ENCODE assay signal across 25 cellular contexts in the genomic region with DNA sequence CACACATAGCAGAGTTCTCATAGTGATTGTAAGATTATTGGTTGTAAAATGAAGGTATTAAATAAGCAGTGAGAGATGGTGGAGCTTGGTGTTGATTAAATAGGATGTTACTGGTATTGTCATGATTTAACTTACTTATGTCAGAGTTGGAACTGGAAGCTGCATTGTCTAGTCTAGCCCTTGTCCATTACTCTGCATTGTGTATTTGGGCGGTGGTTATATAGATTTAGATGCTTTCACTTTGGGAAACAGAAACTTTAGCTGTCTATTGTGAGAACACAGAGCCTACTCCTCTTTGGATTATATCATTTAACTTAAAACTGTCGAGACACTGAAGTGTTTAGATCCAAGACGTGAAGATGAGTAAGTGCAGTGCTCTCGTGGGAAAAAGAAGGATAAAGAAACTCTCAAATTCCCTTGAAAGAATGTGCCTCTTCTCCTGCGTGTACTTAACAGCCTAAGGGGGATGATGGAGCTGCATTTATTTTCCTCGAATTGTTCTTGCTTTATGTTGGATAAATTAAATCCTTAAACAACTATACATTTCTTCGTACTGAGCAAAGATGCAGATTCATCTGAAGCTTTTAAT. TPM values are rescaled to one million over a fixed set of nuclear protein-coding genes. Genes with fewer than 3 reads are reported as not detected.
A peak's percentile ranks its signal among the peaks of the same experiment; 100 is the strongest.
DNase-seq lines count a peak whose midpoint lies in the region; FAIRE-seq and TF ChIP-seq lines count a peak whose summit lies in the region.
"Had no signal": no experiment of that assay in that cellular context is flagged by ENCODE, and none has a peak within 500 bp of the region (broad histone marks: within the 10 kb centered on the region; RNA-seq: fewer than 3 reads in every experiment).

No MANE protein-coding gene starts in this region.

- H3K79me2 ChIP-seq in astrocyte (ENCODE audit: insufficient read depth, low read length), result peaks cover 61% of the 10 kb centered on the region
- peaks cover 63% of the 10 kb centered on the region for H3K79me2 ChIP-seq in smooth muscle cell (ENCODE audit: low read depth)
- no peaks in the 10 kb centered on the region for H3K79me2 ChIP-seq in Karpas-422 (ENCODE audit: low read length)

- H3K4me3 Mint-ChIP-seq in astrocyte (ENCODE audit: unreplicated experiment), result no peak overlapping the region
- H3K4me3 Mint-ChIP-seq: activated CD4-positive, alpha-beta T cell treated with anti-CD3 and anti-CD28 coated beads, Interleukin-2, amount 10 ng/mL, durations not matched to agents 24 days and 14 days; CD8-positive, alpha-beta T cell; dendritic cell treated with granulocyte-macrophage colony-stimulating factor and Interleukin-4, amounts not matched to agents 40 ng/mL and 50 ng/mL, for 4 days; naive B cell; T-helper 17 cell had no signal

- H3K4me3 ChIP-seq in astrocyte (ENCODE audit: insufficient read depth, low read depth, low read length) (no peak overlapping the region), fibroblast of villous mesenchyme (ENCODE audit: low read depth, low read length) (no peak overlapping the region), smooth muscle cell (peak overlapping the region; percentile 11), Karpas-422 (ENCODE audit: low read length) (no peak overlapping the region)
- H3K4me3 ChIP-seq: breast epithelium, gastroesophageal sphincter, ovary, tibial artery had no signal

- H3K27me3 Mint-ChIP-seq in astrocyte (ENCODE audit: low read depth, unreplicated experiment), result no peaks in the 10 kb centered on the region
- H3K27me3 Mint-ChIP-seq: activated CD4-positive, alpha-beta T cell treated with anti-CD3 and anti-CD28 coated beads, Interleukin-2, amount 10 ng/mL, durations not matched to agents 24 days and 14 days; dendritic cell treated with granulocyte-macrophage colony-stimulating factor and Interleukin-4, amounts not matched to agents 40 ng/mL and 50 ng/mL, for 4 days; naive B cell; T-helper 17 cell had no signal

- H3K27ac Mint-ChIP-seq in astrocyte (ENCODE audit: unreplicated experiment), result no peak overlapping the region
- H3K27ac Mint-ChIP-seq: activated CD4-positive, alpha-beta T cell treated with anti-CD3 and anti-CD28 coated beads, Interleukin-2, amount 10 ng/mL, durations not matched to agents 24 days and 14 days; CD8-positive, alpha-beta T cell; dendritic cell treated with granulocyte-macrophage colony-stimulating factor and Interleukin-4, amounts not matched to agents 40 ng/mL and 50 ng/mL, for 4 days; naive B cell; T-helper 17 cell had no signal

- no peaks in the 10 kb centered on the region for H3K36me3 ChIP-seq in astrocyte (ENCODE audit: insufficient read depth, low read length)
- H3K36me3 ChIP-seq in smooth muscle cell (ENCODE audit: low read depth), result no peaks in the 10 kb centered on the region
- no peaks in the 10 kb centered on the region for H3K36me3 ChIP-seq in Karpas-422 (ENCODE audit: insufficient read depth, low read length)
- H3K36me3 ChIP-seq: breast epithelium, gastroesophageal sphincter, ovary, tibial artery had no signal

- H3K9me3 ChIP-seq in astrocyte (ENCODE audit: insufficient read depth, low read depth, low read length) (no peaks in the 10 kb centered on the region), smooth muscle cell (replicated peaks; ENCODE audit: low read depth) (no peaks in the 10 kb centered on the region), Karpas-422 (ENCODE audit: low read length) (peaks cover 8% of the 10 kb centered on the region)
- H3K9me3 ChIP-seq: breast epithelium, gastroesophageal sphincter, ovary, tibial artery had no signal

- H3K9ac ChIP-seq in astrocyte (ENCODE audit: low read length), result no peak overlapping the region
- H3K9ac ChIP-seq in smooth muscle cell (ENCODE audit: low read depth), result no peak overlapping the region
- no peak overlapping the region for H3K9ac ChIP-seq in Karpas-422 (ENCODE audit: low read length)

- no peaks in the 10 kb centered on the region for H3K9me2 ChIP-seq in Karpas-422 (replicated peaks; ENCODE audit: insufficient read depth, low read length)

- peaks cover 8% of the 10 kb centered on the region for H3K9me3 Mint-ChIP-seq in astrocyte (ENCODE audit: unreplicated experiment)

- no peak overlapping the region for H3K27ac ChIP-seq in astrocyte (ENCODE audit: low read depth, low read length)
- H3K27ac ChIP-seq in smooth muscle cell (ENCODE audit: low read depth), result no peak overlapping the region
- no peak overlapping the region for H3K27ac ChIP-seq in substantia nigra (ENCODE audit: low read depth, low read length, poor library complexity, severe bottlenecking)
- no peak overlapping the region for H3K27ac ChIP-seq in Karpas-422 (ENCODE audit: low read length)
- H3K27ac ChIP-seq: breast epithelium, gastroesophageal sphincter, ovary, tibial artery had no signal

- H3K36me3 Mint-ChIP-seq in astrocyte (ENCODE audit: low read depth, unreplicated experiment), result peaks cover 20% of the 10 kb centered on the region
- H3K36me3 Mint-ChIP-seq: CD8-positive, alpha-beta T cell; naive B cell had no signal

- WGBS in smooth muscle cell (ENCODE audit: low lambda C conversion rate), result 35% methylated on average over 7 of the region's 7 CpGs

- peak; percentile 35 for DNase-seq in LHCN-M2 (ENCODE audit: low read depth)
- no peak for DNase-seq in astrocyte (ENCODE audit: low read depth)
- DNase-seq in fibroblast of villous mesenchyme (ENCODE audit: low read depth), result peak; percentile 20
- no peak for DNase-seq in smooth muscle cell (lab: John Stamatoyannopoulos, UW; ENCODE audit: unreplicated experiment)
- no peak for DNase-seq in substantia nigra (lab: John Stamatoyannopoulos, UW)
- DNase-seq in G401 (ENCODE audit: low spot score), result no peak
- DNase-seq in Karpas-422, result no peak
- DNase-seq: activated CD4-positive, alpha-beta T cell treated with anti-CD3 and anti-CD28 coated beads, Interleukin-2, amount 10 ng/mL, durations not matched to agents 24 days and 14 days; activated effector memory CD4-positive, alpha-beta T cell treated with Interleukin-2 at 50 U/mL for 16 hours; CD8-positive, alpha-beta T cell; kidney; naive B cell; NCI-H1436 treated with DMSO at 0.1 percent for 48 hours; NCI-H774; ovary; stimulated activated naive CD8-positive, alpha-beta T cell treated with anti-CD3 and anti-CD28 coated beads, Interleukin-15, Interleukin-2, amounts not matched to agents 100 U/mL and 50 U/mL, for 24 hours; T-helper 17 cell; tibial artery had no signal

- TF ChIP-seq CTCF in astrocyte (IDR thresholded peaks at IDR 0.05; ENCODE audit: insufficient read depth, low read depth, low read length), result no peak
- no peak for TF ChIP-seq CTCF in fibroblast of villous mesenchyme (IDR thresholded peaks at IDR 0.05; ENCODE audit: insufficient read depth, low read depth, low read length)
- TF ChIP-seq CTCF in smooth muscle cell (IDR thresholded peaks at IDR 0.05; ENCODE audit: borderline replicate concordance, insufficient read depth, poor library complexity, severe bottlenecking), result no peak

- H3K4me1 ChIP-seq in astrocyte (ENCODE audit: insufficient read depth, low read length) (peaks cover 4% of the 10 kb centered on the region), smooth muscle cell (ENCODE audit: low read depth) (peaks cover 6% of the 10 kb centered on the region), Karpas-422 (ENCODE audit: low read length) (no peaks in the 10 kb centered on the region)
- H3K4me1 ChIP-seq: breast epithelium had no signal

- H3F3A ChIP-seq in smooth muscle cell (ENCODE audit: low read depth), result no peaks in the 10 kb centered on the region

- in situ Hi-C loops in G401 (cut with HindIII; ENCODE audit: low sequenced_read_pairs), result no loop called here

- H4K20me1 ChIP-seq in astrocyte (ENCODE audit: insufficient read depth, low read length), result peaks cover 74% of the 10 kb centered on the region
- peaks cover 87% of the 10 kb centered on the region for H4K20me1 ChIP-seq in smooth muscle cell (ENCODE audit: low read depth)
- no peaks in the 10 kb centered on the region for H4K20me1 ChIP-seq in Karpas-422 (ENCODE audit: insufficient read depth, low read depth, low read length)

- H3K4me1 Mint-ChIP-seq in astrocyte (ENCODE audit: low read depth, unreplicated experiment), result peaks cover 22% of the 10 kb centered on the region
- H3K4me1 Mint-ChIP-seq: activated CD4-positive, alpha-beta T cell treated with anti-CD3 and anti-CD28 coated beads, Interleukin-2, amount 10 ng/mL, durations not matched to agents 24 days and 14 days; naive B cell; T-helper 17 cell had no signal

- H3K4me2 ChIP-seq in astrocyte (ENCODE audit: low read length) (peak overlapping the region; percentile 47), smooth muscle cell (peak overlapping the region; percentile 48), Karpas-422 (ENCODE audit: low read depth, low read length, poor library complexity, severe bottlenecking) (no peak overlapping the region)

- no peak for FAIRE-seq in astrocyte (lab: Jason Lieb, UNC)
- FAIRE-seq: GM12891, HepG2, kidney had no signal

- H2AFZ ChIP-seq in astrocyte (ENCODE audit: low read depth, low read length) (no peak overlapping the region), smooth muscle cell (ENCODE audit: low read depth) (no peak overlapping the region), Karpas-422 (ENCODE audit: low read length) (no peak overlapping the region)

- H3K27me3 ChIP-seq in astrocyte (ENCODE audit: insufficient read depth, low read length) (no peaks in the 10 kb centered on the region), smooth muscle cell (ENCODE audit: low read depth) (no peaks in the 10 kb centered on the region), Karpas-422 (ENCODE audit: low read length) (no peaks in the 10 kb centered on the region)
- H3K27me3 ChIP-seq: breast epithelium, gastroesophageal sphincter, ovary, tibial artery had no signal

RNA-seq across cellular contexts. Expression of a gene that starts 21.5 kb away (rescaled TPM):
- 6.2 and 7.6 TPM in 2 replicates for total RNA-seq in LHCN-M2 (2014; rRNA removed)
- polyA plus RNA-seq in LHCN-M2 (2012), result 6.8 TPM
- 21.0 and 22.4 TPM in 2 replicates for total RNA-seq in astrocyte
- total RNA-seq in fibroblast of villous mesenchyme, result 10.6 and 11.2 TPM in 2 replicates
- 20.2 and 20.5 TPM in 2 replicates for total RNA-seq in smooth muscle cell
- 10.1 and 21.0 TPM in 2 replicates for polyA plus RNA-seq in smooth muscle cell
- total RNA-seq in G401 (2014; rRNA removed; shearing (Covaris generic)), result not detected in 2 replicates
- total RNA-seq in Karpas-422 (2014; rRNA removed; shearing (Covaris generic); ENCODE audit: low replicate concordance), result not detected in 2 replicates
- total RNA-seq: activated CD4-positive, alpha-beta T cell treated with anti-CD3 and anti-CD28 coated beads, Interleukin-2, amount 10 ng/mL, durations not matched to agents 24 days and 14 days; CD8-positive, alpha-beta T cell; MCF 10A; OCI-LY7; T-helper 17 cell had no signal
- polyA plus RNA-seq: HepG2 had no signal

Comparison
In these comparisons a context has a peak if more than half of its experiments do, and no peak if none do; other contexts are left out.
1. DNase-seq: peak in LHCN-M2 (single experiment) and fibroblast of villous mesenchyme (single experiment); none in astrocyte (single experiment), smooth muscle cell (single experiment), substantia nigra (0 of 49), G401 (single experiment) and Karpas-422 (single experiment).